Comparison of ENCODE assay signal across 1 cellular context in the genomic region with DNA sequence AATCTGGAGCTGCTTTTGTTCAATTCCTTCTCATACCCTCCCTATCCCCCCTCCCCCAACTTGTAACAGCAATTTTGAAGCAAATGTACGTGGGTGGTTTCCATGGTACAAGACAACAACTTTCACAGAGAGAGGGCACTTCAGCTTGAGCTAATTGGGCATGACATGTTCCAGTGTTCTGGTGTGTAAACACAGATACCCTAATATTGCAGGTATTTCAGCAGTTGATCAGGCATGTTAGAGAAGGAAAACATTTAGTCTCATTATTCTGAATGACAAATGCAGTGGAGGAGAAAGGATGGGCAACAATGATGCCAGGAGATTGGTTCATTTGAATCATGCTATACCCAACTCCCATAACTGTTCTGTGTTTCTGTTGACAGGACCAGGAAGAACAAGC.
TF ChIP-seq lines count a peak whose summit lies in the region.

No MANE protein-coding gene starts in this region.

TF ChIP-seq in SK-N-SH, 30 proteins besides CTCF, POLR2A, EP300 and RAD21 (continued from another document):
- TF ChIP-seq, protein P1, sequence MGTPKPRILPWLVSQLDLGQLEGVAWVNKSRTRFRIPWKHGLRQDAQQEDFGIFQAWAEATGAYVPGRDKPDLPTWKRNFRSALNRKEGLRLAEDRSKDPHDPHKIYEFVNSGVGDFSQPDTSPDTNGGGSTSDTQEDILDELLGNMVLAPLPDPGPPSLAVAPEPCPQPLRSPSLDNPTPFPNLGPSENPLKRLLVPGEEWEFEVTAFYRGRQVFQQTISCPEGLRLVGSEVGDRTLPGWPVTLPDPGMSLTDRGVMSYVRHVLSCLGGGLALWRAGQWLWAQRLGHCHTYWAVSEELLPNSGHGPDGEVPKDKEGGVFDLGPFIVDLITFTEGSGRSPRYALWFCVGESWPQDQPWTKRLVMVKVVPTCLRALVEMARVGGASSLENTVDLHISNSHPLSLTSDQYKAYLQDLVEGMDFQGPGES (IDR thresholded peaks at IDR 0.05; ENCODE audit: low read depth, low read length): no peak
- TF ChIP-seq TEAD4 (IDR thresholded peaks at IDR 0.05; ENCODE audit: borderline replicate concordance, insufficient read depth): no peak
- TF ChIP-seq EZH2phosphoT487 (IDR thresholded peaks at IDR 0.05; ENCODE audit: borderline replicate concordance, low read depth): no peak
- no peak for TF ChIP-seq FOXJ3 (CRISPR knock-in tag; IDR thresholded peaks at IDR 0.05)
- TF ChIP-seq FOSL2 (IDR thresholded peaks at IDR 0.05; ENCODE audit: borderline replicate concordance, low read depth): no peak
- no peak for TF ChIP-seq ELF1 (IDR thresholded peaks at IDR 0.05)
TF ChIP-seq in SK-N-SH: peak in this region for 0.
